27 cellular contexts compared by ENCODE assay signal in the genomic region with DNA sequence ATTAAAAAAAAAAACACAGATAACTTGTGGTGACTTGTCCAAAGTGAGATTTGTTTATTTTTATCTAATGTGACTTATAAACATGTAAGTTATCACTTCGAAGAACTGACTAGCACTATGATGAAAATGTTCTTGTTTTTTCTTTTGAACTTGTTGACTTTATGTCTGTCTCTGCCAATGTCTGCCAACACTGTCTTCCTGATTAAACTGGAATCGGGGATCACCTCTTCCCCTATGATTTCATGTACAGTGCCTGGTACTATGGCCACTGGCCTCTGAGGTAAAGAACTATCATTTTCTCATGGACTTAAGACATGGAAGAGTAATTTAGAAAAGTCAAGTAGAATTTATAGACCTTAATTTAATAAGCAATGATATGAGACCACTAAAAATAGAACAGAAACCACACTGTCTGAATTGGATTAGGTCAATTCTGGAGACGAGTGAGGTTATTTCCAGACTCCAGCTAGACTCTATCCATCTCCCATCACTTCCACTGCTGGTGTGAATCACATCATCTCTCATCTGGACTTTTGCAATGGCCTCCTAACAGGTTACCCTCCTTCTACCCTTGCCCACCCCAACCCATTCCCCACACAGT. TPM values are rescaled to one million over a fixed set of nuclear protein-coding genes. Genes with fewer than 3 reads are reported as not detected.
"Had no signal": no experiment of that assay in that cellular context is flagged by ENCODE, and none has a peak within 500 bp of the region (broad histone marks: within the 10 kb centered on the region; RNA-seq: fewer than 3 reads in every experiment).

No MANE protein-coding gene starts in this region.

- H3K4me3 ChIP-seq: MG63, SJCRH30 had no signal

- H3K27ac ChIP-seq: brain microvascular endothelial cell, RWPE1, SJCRH30 had no signal

- H3K9me3 ChIP-seq: MG63, SJCRH30 had no signal

- DNase-seq: activated CD4-positive, alpha-beta T cell treated with anti-CD3 and anti-CD28 coated beads for 4 hours; activated CD4-positive, alpha-beta T cell treated with anti-CD3 and anti-CD28 coated beads, Interleukin-2, amount 50 U/mL, for 4 hours; activated CD8-positive, alpha-beta memory T cell treated with anti-CD3 and anti-CD28 coated beads, Interleukin-2, amount 10 ng/mL, durations not matched to agents 7 days and 5 days; activated effector memory CD4-positive, alpha-beta T cell treated with anti-CD3 and anti-CD28 coated beads, Interleukin-2, amount 50 U/mL, for 16 hours; activated naive CD4-positive, alpha-beta T cell treated with anti-CD3 and anti-CD28 coated beads for 36 hours; activated T-cell treated with anti-CD3 and anti-CD28 coated beads, Interleukin-2, amount 50 U/mL, for 24 hours; brain microvascular endothelial cell; MG63; MV-4-11; NCI-H1092 treated with DMSO at 0.1 percent for 48 hours; NCI-H1417 treated with DMSO at 0.1 percent for 48 hours; NCI-H1694; NCI-H2029; NCI-H345; NCI-H510A; NCI-H69; NK-92 treated with Interleukin-12 subunit alpha and Interleukin-12 subunit beta, amount 100 ng/mL, for 24 hours; OCI-M1; Right ventricle myocardium superior; SJCRH30; T-helper 1 cell had no signal

- H3K27me3 ChIP-seq: brain microvascular endothelial cell, MG63, SJCRH30 had no signal

- H3K4me1 ChIP-seq: SJCRH30 had no signal

- ATAC-seq: activated CD4-positive, CD25-positive, alpha-beta regulatory T cell treated with anti-CD3 and anti-CD28 coated beads, Interleukin-2, amount 50 U/mL, for 24 hours; activated CD8-positive, alpha-beta memory T cell treated with anti-CD3 and anti-CD28 coated beads, Interleukin-2, amount 10 ng/mL, durations not matched to agents 7 days and 5 days; Panc1 had no signal

- H3K36me3 ChIP-seq: brain microvascular endothelial cell, MG63, SJCRH30 had no signal

RNA-seq across cellular contexts. Expression of a gene that starts 8.9 kb away (rescaled TPM):
- total RNA-seq: activated CD8-positive, alpha-beta memory T cell treated with anti-CD3 and anti-CD28 coated beads, Interleukin-2, amount 10 ng/mL, durations not matched to agents 7 days and 5 days; activated naive CD4-positive, alpha-beta T cell treated with anti-CD3 and anti-CD28 coated beads for 36 hours; activated T-helper 1 cell treated with anti-CD3 and anti-CD28 coated beads, Interleukin-12 subunit alpha, Interleukin-12 subunit beta, Interleukin-2, Interleukin-4 antibody, amounts not matched to agents 30 ng/mL and 10 ng/mL and 1 ng/mL, durations not matched to agents 14 hours and 24 hours and 36 hours; cardiac septum; Right ventricle myocardium superior; SJCRH30; T-helper 2 cell treated with Interferon-gamma antibody and Interleukin-4, amounts not matched to agents 100 ng/mL and 5 ng/mL, for 36 hours had no signal
